ENCODE assay signal across 19 cellular contexts in genomic region chr17:39170051-39170450, GRCh38. TPM values are rescaled to one million over a fixed set of nuclear protein-coding genes. Genes with fewer than 3 reads are reported as not detected.
DNase-seq lines count a peak whose midpoint lies in the region; ATAC-seq and TF ChIP-seq lines count a peak whose summit lies in the region.
"Had no signal": no experiment of that assay in that cellular context is flagged by ENCODE, and none has a peak within 500 bp of the region (broad histone marks: within the 10 kb centered on the region; RNA-seq: fewer than 3 reads in every experiment).

No MANE protein-coding gene starts in this region.

- peaks cover 13% of the 10 kb centered on the region for H3K27me3 Mint-ChIP-seq in activated T-cell treated with anti-CD3 and anti-CD28 coated beads, Interleukin-2, amount 50 U/mL, for 4 hours (ENCODE audit: low read depth)

- no peak for ATAC-seq in GM19467 (IDR thresholded peaks at IDR 0.05; ENCODE audit: unreplicated experiment)
- ATAC-seq in HG03442 (IDR thresholded peaks at IDR 0.05; ENCODE audit: unreplicated experiment): no peak
- ATAC-seq in activated T-cell treated with anti-CD3 and anti-CD28 coated beads, Interleukin-2, amount 50 U/mL, for 4 hours: no peak
- ATAC-seq: A549, GM12878 had no signal

- H3K36me3 Mint-ChIP-seq in activated T-cell treated with anti-CD3 and anti-CD28 coated beads, Interleukin-2, amount 50 U/mL, for 4 hours (ENCODE audit: insufficient read depth): no peaks in the 10 kb centered on the region
- H3K36me3 Mint-ChIP-seq: CD4-positive, CD25-positive, alpha-beta regulatory T cell; IgD-negative memory B cell had no signal

- no peaks in the 10 kb centered on the region for H3K9me3 Mint-ChIP-seq in activated T-cell treated with anti-CD3 and anti-CD28 coated beads, Interleukin-2, amount 50 U/mL, for 4 hours

- peak; percentile 9 for DNase-seq in CD1c-positive myeloid dendritic cell (ENCODE audit: extremely low spot score)
- DNase-seq in Jurkat, Clone E6-1 (ENCODE audit: low read depth, low spot score): peak; percentile 68
- peak; percentile 17 for DNase-seq in MV-4-11 (lab: John Stamatoyannopoulos, UW)
- peak; percentile 14 for DNase-seq in fibroblast of villous mesenchyme (ENCODE audit: low read depth)
- no peak for DNase-seq in cardiac septum (ENCODE audit: low spot score)
- DNase-seq in activated T-cell treated with anti-CD3 and anti-CD28 coated beads, Interleukin-2, amount 50 U/mL, for 4 hours: no peak
- DNase-seq: BE2C; CD4-positive, CD25-positive, alpha-beta regulatory T cell; DMS53; GOT3; H9 had no signal

- H3K4me1 Mint-ChIP-seq in activated T-cell treated with anti-CD3 and anti-CD28 coated beads, Interleukin-2, amount 50 U/mL, for 4 hours (ENCODE audit: low read depth): peaks cover 14% of the 10 kb centered on the region

- no peak for TF ChIP-seq CTCF in fibroblast of villous mesenchyme (IDR thresholded peaks at IDR 0.05; ENCODE audit: insufficient read depth, low read depth, low read length)

- H3K4me3 Mint-ChIP-seq in activated T-cell treated with anti-CD3 and anti-CD28 coated beads, Interleukin-2, amount 50 U/mL, for 4 hours: no peak overlapping the region
- H3K4me3 Mint-ChIP-seq: CD4-positive, CD25-positive, alpha-beta regulatory T cell; H9; IgD-negative memory B cell had no signal

- H3K4me3 ChIP-seq in Jurkat, Clone E6-1 (ENCODE audit: low read length): no peak overlapping the region
- H3K4me3 ChIP-seq in fibroblast of villous mesenchyme (ENCODE audit: low read depth, low read length): no peak overlapping the region
- H3K4me3 ChIP-seq: A549, GM12878 had no signal

- intact Hi-C loops in cardiac septum (cut with DNase I): no loop called here

RNA-seq across cellular contexts. Expression of gene ARL5C, which starts 4.1 kb away (rescaled TPM):
- polyA plus RNA-seq in Jurkat, Clone E6-1 (2012; ENCODE audit: insufficient read depth, insufficient read length): not detected
- total RNA-seq in fibroblast of villous mesenchyme (not detected in 2 replicates), cardiac septum (not detected)
- not detected for total RNA-seq in activated T-cell treated with anti-CD3 and anti-CD28 coated beads, Interleukin-2, amount 50 U/mL, for 4 hours
- total RNA-seq: CD4-positive, CD25-positive, alpha-beta regulatory T cell; G401; GM12878; H9; HT1080 had no signal
- polyA plus RNA-seq: A549; AG04450; CD4-positive, CD25-positive, alpha-beta regulatory T cell; GM12878; IgD-negative memory B cell had no signal

RNA-seq across cellular contexts. Expression of gene PLXDC1, which starts 18.6 kb away (rescaled TPM):
- polyA plus RNA-seq in Jurkat, Clone E6-1 (2012; ENCODE audit: insufficient read depth, insufficient read length): 1.4 TPM
- total RNA-seq in fibroblast of villous mesenchyme (0.43 and 0.64 TPM in 2 replicates), cardiac septum (21.4 TPM)
- total RNA-seq in activated T-cell treated with anti-CD3 and anti-CD28 coated beads, Interleukin-2, amount 50 U/mL, for 4 hours: under 1 TPM; 0.33 to 0.87 (median 0.68) TPM
- total RNA-seq: GM12878 had no signal
- polyA plus RNA-seq: IgD-negative memory B cell had no signal

RNA-seq across cellular contexts. Expression of gene CACNB1, which starts 27.4 kb away (rescaled TPM):
- polyA plus RNA-seq in Jurkat, Clone E6-1 (2012; ENCODE audit: insufficient read depth, insufficient read length): 4.9 TPM
- total RNA-seq in fibroblast of villous mesenchyme (7.7 and 7.8 TPM in 2 replicates), cardiac septum (11.8 TPM)
- 1 to 10 TPM; 8.3 to 9.0 (median 8.8) TPM for total RNA-seq in activated T-cell treated with anti-CD3 and anti-CD28 coated beads, Interleukin-2, amount 50 U/mL, for 4 hours

RNA-seq across cellular contexts. Expression of gene RPL19, which starts 30.0 kb away (rescaled TPM):
- polyA plus RNA-seq in Jurkat, Clone E6-1 (2012; ENCODE audit: insufficient read depth, insufficient read length): 3,873 TPM
- total RNA-seq in fibroblast of villous mesenchyme (1,210 and 1,346 TPM in 2 replicates), cardiac septum (753 TPM)
- 1,000 to 10,000 TPM; 2,810 to 3,060 (median 2,906) TPM for total RNA-seq in activated T-cell treated with anti-CD3 and anti-CD28 coated beads, Interleukin-2, amount 50 U/mL, for 4 hours

RNA-seq across cellular contexts. Expression of gene STAC2, which starts 55.7 kb away (rescaled TPM):
- polyA plus RNA-seq in Jurkat, Clone E6-1 (2012; ENCODE audit: insufficient read depth, insufficient read length): 0.26 TPM
- total RNA-seq in fibroblast of villous mesenchyme (under 0.01 TPM in 1 of 2 replicates, not detected in the other), cardiac septum (0.67 TPM)
- not detected for total RNA-seq in activated T-cell treated with anti-CD3 and anti-CD28 coated beads, Interleukin-2, amount 50 U/mL, for 4 hours
- total RNA-seq: CD4-positive, CD25-positive, alpha-beta regulatory T cell; HT1080 had no signal
- polyA plus RNA-seq: AG04450; CD4-positive, CD25-positive, alpha-beta regulatory T cell; GM12878; IgD-negative memory B cell had no signal

Comparison
In these comparisons a context has a peak if more than half of its experiments do, and no peak if none do; other contexts are left out.
1. DNase-seq: peak in CD1c-positive myeloid dendritic cell (single experiment), Jurkat, Clone E6-1 (single experiment), MV-4-11 (single experiment) and fibroblast of villous mesenchyme (single experiment); none in cardiac septum (single experiment) and activated T-cell treated with anti-CD3 and anti-CD28 coated beads, Interleukin-2, amount 50 U/mL, for 4 hours (single experiment).
2. RNA of gene PLXDC1, which starts 18.6 kb away (total RNA-seq): 21.4 TPM in cardiac septum (single experiment); 0.33 to 0.87 TPM in activated T-cell treated with anti-CD3 and anti-CD28 coated beads, Interleukin-2, amount 50 U/mL, for 4 hours and 0.43 to 0.64 TPM in fibroblast of villous mesenchyme; every median in the first group is over 10 times any median in the second.